Comparison of ENCODE assay signal across 14 cellular contexts in genomic region chr16:58280846-58281301, GRCh38. TPM values are rescaled to one million over a fixed set of nuclear protein-coding genes. Genes with fewer than 3 reads are reported as not detected.
DNase-seq lines count a peak whose midpoint lies in the region.
"Had no signal": no experiment of that assay in that cellular context is flagged by ENCODE, and none has a peak within 500 bp of the region (broad histone marks: within the 10 kb centered on the region; RNA-seq: fewer than 3 reads in every experiment).

No MANE protein-coding gene starts in this region.

- H2BK5ac ChIP-seq in mesendoderm (ENCODE audit: low read length) = no peak overlapping the region

- H3K36me3 ChIP-seq in HUES48 (ENCODE audit: control insufficient read depth, insufficient read depth, low read length) (no peaks in the 10 kb centered on the region), adipocyte (ENCODE audit: control insufficient read depth, insufficient read depth, low read length, severe bottlenecking) (no peaks in the 10 kb centered on the region), mesendoderm (ENCODE audit: control insufficient read depth, insufficient read depth, low read length) (no peaks in the 10 kb centered on the region)

- H3K27ac ChIP-seq in HUES48 (ENCODE audit: low read depth, low read length) (peak overlapping the region; percentile 36), mesendoderm (ENCODE audit: low read depth, low read length) (no peak overlapping the region)

- WGBS in mesendoderm (ENCODE audit: extremely low coverage, insufficient coverage, low lambda C conversion rate) = no CpG with 5 or more reads among the region's 3 CpGs

- H3K4ac ChIP-seq in mesendoderm (ENCODE audit: low read depth, low read length) = no peak overlapping the region

- DNase-seq in DMS53 (lab: John Stamatoyannopoulos, UW) = peak; percentile 38
- peak; percentile 30 for DNase-seq in adipocyte (ENCODE audit: low read depth)
- DNase-seq in mesendoderm = peak; percentile 22
- DNase-seq in activated CD4-positive, alpha-beta T cell treated with anti-CD3 and anti-CD28 coated beads, Interleukin-2, amount 50 U/mL, for 4 hours = no peak
- no peak for DNase-seq in globus pallidus (ENCODE audit: low spot score)
- no peak for DNase-seq in NK-92 (lab: John Stamatoyannopoulos, UW; ENCODE audit: unreplicated experiment)
- no peak for DNase-seq in C1 segment of cervical spinal cord (lab: John Stamatoyannopoulos, UW)
- DNase-seq: activated CD4-positive, CD25-positive, alpha-beta regulatory T cell; CD4-positive, alpha-beta T cell; NCI-H1436; NCI-H774; stimulated activated CD4-positive, alpha-beta T cell treated with anti-CD3 and anti-CD28 coated beads, Interleukin-4, amount 100 ng/mL, for 24 hours; stimulated activated naive CD4-positive, alpha-beta T cell had no signal

- no peaks in the 10 kb centered on the region for H3K79me1 ChIP-seq in mesendoderm (ENCODE audit: low read length)

- no peak overlapping the region for H4K8ac ChIP-seq in mesendoderm (ENCODE audit: low read depth, low read length)

- H3K9me3 ChIP-seq in HUES48 (ENCODE audit: control insufficient read depth, insufficient read depth, low read length) (no peaks in the 10 kb centered on the region), adipocyte (ENCODE audit: control insufficient read depth, low read length) (peaks cover under 1% of the 10 kb centered on the region)

- no peak overlapping the region for H2BK15ac ChIP-seq in mesendoderm (replicated peaks; ENCODE audit: low read depth)

- no peaks in the 10 kb centered on the region for H3K27me3 ChIP-seq in HUES48 (ENCODE audit: control insufficient read depth, insufficient read depth, low read length)
- H3K27me3 ChIP-seq in adipocyte (replicated peaks; ENCODE audit: control insufficient read depth, insufficient read depth, low read length) = no peaks in the 10 kb centered on the region
- H3K27me3 ChIP-seq in mesendoderm (ENCODE audit: insufficient read depth, low read length, poor library complexity) = no peaks in the 10 kb centered on the region

- no peak overlapping the region for H4K5ac ChIP-seq in mesendoderm (ENCODE audit: low read length)

- no peak overlapping the region for H3K9ac ChIP-seq in HUES48 (ENCODE audit: low read depth, low read length)
- no peak overlapping the region for H3K9ac ChIP-seq in adipocyte (ENCODE audit: low read length)
- no peak overlapping the region for H3K9ac ChIP-seq in mesendoderm (ENCODE audit: low read length)

- H2AK5ac ChIP-seq in mesendoderm (ENCODE audit: low read length) = no peak overlapping the region

- H3K4me2 ChIP-seq in mesendoderm (ENCODE audit: low read length) = no peak overlapping the region

- H3K4me3 ChIP-seq in HUES48 (ENCODE audit: low read depth, low read length) (no peak overlapping the region), adipocyte (ENCODE audit: low read length) (no peak overlapping the region), mesendoderm (ENCODE audit: low read length) (no peak overlapping the region)

- no peak overlapping the region for H3K23ac ChIP-seq in mesendoderm (ENCODE audit: low read length)

- peaks cover 9% of the 10 kb centered on the region for H3K4me1 ChIP-seq in HUES48 (ENCODE audit: control insufficient read depth, insufficient read depth, low read length)
- H3K4me1 ChIP-seq in adipocyte (ENCODE audit: control insufficient read depth, insufficient read depth, low read length) = no peaks in the 10 kb centered on the region
- H3K4me1 ChIP-seq in mesendoderm (ENCODE audit: control insufficient read depth, low read depth, low read length) = no peaks in the 10 kb centered on the region

- H3K56ac ChIP-seq in mesendoderm (ENCODE audit: low read length) = no peak overlapping the region

- H3K79me2 ChIP-seq in mesendoderm (ENCODE audit: control insufficient read depth, insufficient read depth, low read length) = no peaks in the 10 kb centered on the region

- no peak overlapping the region for H3K18ac ChIP-seq in mesendoderm (ENCODE audit: low read length)

- no peak overlapping the region for H2BK120ac ChIP-seq in mesendoderm (ENCODE audit: low read depth, low read length)

RNA-seq across cellular contexts. Expression of gene PRSS54, which starts 14.0 kb away (rescaled TPM):
- not detected for polyA plus RNA-seq in mesendoderm (2013, experiment 1 of 2)
- not detected for polyA plus RNA-seq in mesendoderm (2013, experiment 2 of 2)

Comparison
In these comparisons a context has a peak if more than half of its experiments do, and no peak if none do; other contexts are left out.
1. DNase-seq: peak in DMS53 (single experiment), adipocyte (single experiment) and mesendoderm (single experiment); none in activated CD4-positive, alpha-beta T cell treated with anti-CD3 and anti-CD28 coated beads, Interleukin-2, amount 50 U/mL, for 4 hours (0 of 2), globus pallidus (single experiment), NK-92 (single experiment) and C1 segment of cervical spinal cord (0 of 14).